Comparison of ENCODE assay signal across 4 cellular contexts in the genomic region with DNA sequence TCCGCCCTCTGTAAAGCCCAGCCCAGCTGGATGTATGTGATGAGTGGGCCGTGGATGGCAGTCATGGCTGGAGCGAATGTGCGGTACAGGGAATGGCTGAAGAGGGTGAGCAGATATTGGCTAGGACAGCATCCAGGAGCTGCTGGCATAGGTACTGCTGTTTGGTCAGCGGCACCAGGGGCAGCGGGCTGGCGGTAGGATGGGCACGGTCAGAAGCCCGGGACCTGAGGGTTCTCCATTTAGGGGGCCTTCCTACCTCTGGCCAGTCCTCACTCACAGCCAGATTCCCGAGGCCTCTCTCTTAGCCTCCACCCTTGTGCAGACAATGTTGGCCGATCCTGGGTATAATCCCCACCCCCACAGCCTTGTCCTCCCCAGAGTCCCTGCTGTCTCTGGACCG. TPM values are rescaled to one million over a fixed set of nuclear protein-coding genes. Genes with fewer than 3 reads are reported as not detected.
"Had no signal": no experiment of that assay in that cellular context is flagged by ENCODE, and none has a peak within 500 bp of the region (broad histone marks: within the 10 kb centered on the region; RNA-seq: fewer than 3 reads in every experiment).

No MANE protein-coding gene starts in this region.

RNA-seq across cellular contexts. Expression of a gene that starts 53.1 kb away (rescaled TPM):
- total RNA-seq: HepG2, HT-29, IMR-90, K562 had no signal
- polyA plus RNA-seq: HepG2, IMR-90, K562 had no signal
